Comparison of ENCODE assay signal across 11 cellular contexts in the genomic region with DNA sequence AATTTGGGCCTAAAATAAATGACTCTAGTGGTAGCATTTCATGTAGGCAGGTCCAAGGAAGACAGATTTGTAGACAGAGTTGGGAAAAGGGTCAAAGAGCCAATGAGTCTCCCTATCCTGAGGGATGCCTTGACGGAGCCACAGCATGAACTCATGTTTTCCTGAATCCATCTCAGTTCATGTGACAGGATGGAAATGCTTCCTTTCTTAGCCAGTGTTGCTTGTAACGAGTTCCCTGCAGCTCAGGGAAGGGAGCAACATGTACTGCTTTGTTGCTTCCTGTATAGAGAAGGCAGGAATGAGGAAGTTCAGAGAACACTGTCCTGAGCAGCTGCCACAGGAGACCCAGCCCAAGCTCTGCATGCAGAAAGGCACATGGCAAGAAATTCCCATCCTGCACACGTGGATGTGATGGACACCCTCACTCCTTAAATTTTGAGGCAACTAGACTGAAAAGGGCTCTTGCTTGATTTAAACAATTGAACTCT. TPM values are rescaled to one million over a fixed set of nuclear protein-coding genes. Genes with fewer than 3 reads are reported as not detected.
A peak's percentile ranks its signal among the peaks of the same experiment; 100 is the strongest.
DNase-seq lines count a peak whose midpoint lies in the region; ATAC-seq and TF ChIP-seq lines count a peak whose summit lies in the region.
"Had no signal": no experiment of that assay in that cellular context is flagged by ENCODE, and none has a peak within 500 bp of the region (broad histone marks: within the 10 kb centered on the region; RNA-seq: fewer than 3 reads in every experiment).

No MANE protein-coding gene starts in this region.

- TF ChIP-seq CTCF in RWPE2 (IDR thresholded peaks at IDR 0.05; ENCODE audit: poor library complexity, severe bottlenecking) (no peak), fibroblast of the aortic adventitia (IDR thresholded peaks at IDR 0.05; ENCODE audit: insufficient read depth, low read length) (no peak), neural crest cell (conservative IDR thresholded peaks at IDR 0.05) (no peak)

- H3K4me1 ChIP-seq in RWPE2 (ENCODE audit: insufficient read depth, poor library complexity, severe bottlenecking) = peaks cover 9% of the 10 kb centered on the region

- H3K4me3 ChIP-seq in RWPE2 (ENCODE audit: severe bottlenecking) = no peak overlapping the region
- H3K4me3 ChIP-seq in fibroblast of the aortic adventitia (ENCODE audit: low read depth, low read length) = no peak overlapping the region
- H3K4me3 ChIP-seq: Peyer's patch had no signal

- H3K27ac Mint-ChIP-seq in neural crest cell (ENCODE audit: unreplicated experiment) = peak overlapping the region; percentile 72
- H3K27ac Mint-ChIP-seq: activated naive CD4-positive, alpha-beta T cell treated with anti-CD3 and anti-CD28 coated beads, Interleukin-2, amount 50 U/mL, for 24 hours; CD4-positive, alpha-beta memory T cell had no signal

- H3K9me3 ChIP-seq in RWPE2 (ENCODE audit: severe bottlenecking) = no peaks in the 10 kb centered on the region
- H3K9me3 ChIP-seq: Peyer's patch had no signal

- no peak overlapping the region for H3K4me3 Mint-ChIP-seq in neural crest cell
- H3K4me3 Mint-ChIP-seq: activated naive CD4-positive, alpha-beta T cell treated with anti-CD3 and anti-CD28 coated beads, Interleukin-2, amount 50 U/mL, for 24 hours; CD4-positive, alpha-beta memory T cell had no signal

- no peaks in the 10 kb centered on the region for H3K36me3 ChIP-seq in RWPE2 (ENCODE audit: low read depth)
- H3K36me3 ChIP-seq: Peyer's patch had no signal

- no peak overlapping the region for H3K27ac ChIP-seq in RWPE2 (ENCODE audit: poor library complexity, severe bottlenecking)

- H3K36me3 Mint-ChIP-seq in neural crest cell (ENCODE audit: low read depth) = no peaks in the 10 kb centered on the region
- H3K36me3 Mint-ChIP-seq: activated naive CD4-positive, alpha-beta T cell treated with anti-CD3 and anti-CD28 coated beads, Interleukin-2, amount 50 U/mL, for 24 hours; CD4-positive, alpha-beta memory T cell had no signal

- DNase-seq in DMS53 (lab: John Stamatoyannopoulos, UW) (peak; percentile 61), RWPE2 (ENCODE audit: low spot score) (no peak), fibroblast of the aortic adventitia (ENCODE audit: low read depth) (peak; percentile 47), neural crest cell (ENCODE audit: low read depth, low spot score) (no peak), T-helper 1 cell (no peak)
- no peak for DNase-seq in activated CD4-positive, CD25-positive, alpha-beta regulatory T cell treated with anti-CD3 and anti-CD28 coated beads, Interleukin-2, amount 50 U/mL, for 72 hours
- DNase-seq in stimulated activated CD4-positive, alpha-beta T cell treated with anti-CD3 and anti-CD28 coated beads, Interleukin-4, amount 100 ng/mL, for 24 hours = no peak
- DNase-seq: CD4-positive, alpha-beta memory T cell; Peyer's patch had no signal

- peaks cover 30% of the 10 kb centered on the region for H3K4me1 Mint-ChIP-seq in neural crest cell

- peaks cover 5% of the 10 kb centered on the region for H3K27me3 Mint-ChIP-seq in neural crest cell (ENCODE audit: low read depth)

- no peaks in the 10 kb centered on the region for H3K9me3 Mint-ChIP-seq in neural crest cell
- H3K9me3 Mint-ChIP-seq: activated naive CD4-positive, alpha-beta T cell treated with anti-CD3 and anti-CD28 coated beads, Interleukin-2, amount 50 U/mL, for 24 hours; CD4-positive, alpha-beta memory T cell had no signal

- ATAC-seq in RWPE2 (ENCODE audit: low read depth) (peak; percentile 49; the same call in 2 of the 3 replicates), GM21717 (IDR thresholded peaks at IDR 0.05; ENCODE audit: unreplicated experiment) (no peak)

- no peaks in the 10 kb centered on the region for H3K27me3 ChIP-seq in RWPE2 (ENCODE audit: insufficient read depth, poor library complexity, severe bottlenecking)
- H3K27me3 ChIP-seq: Peyer's patch had no signal

RNA-seq across cellular contexts. Expression of a gene that starts 27.9 kb away (rescaled TPM):
- total RNA-seq in fibroblast of the aortic adventitia (ENCODE audit: low replicate concordance) = 0.90 and 4.4 TPM in 2 replicates
- 3.1 and 4.0 TPM in 2 replicates for total RNA-seq in neural crest cell
- total RNA-seq: CD4-positive, alpha-beta memory T cell had no signal

Comparison
In these comparisons a context has a peak if more than half of its experiments do, and no peak if none do; other contexts are left out.
1. DNase-seq: peak in DMS53 (single experiment) and fibroblast of the aortic adventitia (single experiment); none in RWPE2 (single experiment), neural crest cell (single experiment), activated CD4-positive, CD25-positive, alpha-beta regulatory T cell treated with anti-CD3 and anti-CD28 coated beads, Interleukin-2, amount 50 U/mL, for 72 hours (single experiment), stimulated activated CD4-positive, alpha-beta T cell treated with anti-CD3 and anti-CD28 coated beads, Interleukin-4, amount 100 ng/mL, for 24 hours (single experiment) and T-helper 1 cell (0 of 5).